Comparison of ENCODE assay signal across 1 cellular context in genomic region chr3:196688349-196688748, GRCh38.
A peak's percentile ranks its signal among the peaks of the same experiment; 100 is the strongest.
TF ChIP-seq lines count a peak whose summit lies in the region.

No MANE protein-coding gene starts in this region.

TF ChIP-seq in HepG2, 621 proteins besides CTCF, POLR2A, EP300 and RAD21:
- TF ChIP-seq TAF15 (IDR thresholded peaks at IDR 0.05; ENCODE audit: low read depth, low read length, poor library complexity, severe bottlenecking) = no peak
- TF ChIP-seq CEBPB (IDR thresholded peaks at IDR 0.05; ENCODE audit: borderline replicate concordance, low read depth, low read length) = peak; percentile 17; the same call in 1 of the 2 replicates
